ENCODE assay signal across 8 cellular contexts in the genomic region with DNA sequence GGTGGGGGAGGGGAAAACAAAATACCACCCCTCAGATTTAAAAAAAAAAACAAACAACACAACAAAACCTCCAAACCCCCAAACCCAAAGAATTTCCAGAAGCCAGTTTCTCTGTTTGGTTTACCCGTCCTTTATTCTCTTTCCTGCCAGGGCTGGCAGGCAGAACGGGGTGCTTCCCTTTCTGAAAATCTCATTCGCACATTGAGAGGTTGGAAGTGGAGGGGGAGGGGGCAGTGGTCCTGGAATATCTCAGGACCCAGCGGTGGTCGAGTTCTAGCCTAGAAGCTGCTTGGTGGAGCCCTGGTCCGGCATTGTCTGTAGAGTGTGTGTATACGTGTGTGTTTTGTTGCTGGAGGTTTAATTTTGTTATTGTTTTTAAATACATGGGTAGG. TPM values are rescaled to one million over a fixed set of nuclear protein-coding genes. Genes with fewer than 3 reads are reported as not detected.
DNase-seq lines count a peak whose midpoint lies in the region; ATAC-seq and TF ChIP-seq lines count a peak whose summit lies in the region.

No MANE protein-coding gene starts in this region.

- CTCF ChIA-PET in CD8-positive, alpha-beta memory T cell (lab: Charles Lee) = interaction anchor here (0.7 to 1.1 kb wide), 3 partner anchors 42 to 284 kb away, joined by 3 read pairs; no protein-coding TSS in a partner anchor
- CTCF ChIA-PET in MCF 10A (lab: Yijun Ruan, JAX) = interaction anchor here (0.8 to 1.2 kb wide), 5 partner anchors 46 to 95 kb away, joined by 3 to 5 read pairs (median 4); no protein-coding TSS in a partner anchor

- peaks cover 0 to 11% of the 10 kb centered on the region in 2 donors for H3K27me3 Mint-ChIP-seq in CD8-positive, alpha-beta memory T cell
- H3K27me3 Mint-ChIP-seq in MCF 10A (ENCODE audit: insufficient read depth, unreplicated experiment) = no peaks in the 10 kb centered on the region

- no peaks in the 10 kb centered on the region for H3K9me3 Mint-ChIP-seq in CD8-positive, alpha-beta memory T cell
- H3K9me3 Mint-ChIP-seq in MCF 10A (ENCODE audit: unreplicated experiment) = no peaks in the 10 kb centered on the region

- H3K4me3 ChIP-seq in CD8-positive, alpha-beta memory T cell (ENCODE audit: low read length) = peak overlapping the region; percentile 81
- peak overlapping the region; percentile 79 for H3K4me3 ChIP-seq in LNCaP clone FGC (ENCODE audit: low read depth, low read length)
- H3K4me3 ChIP-seq in mononuclear cell (ENCODE audit: low read length) = peak overlapping the region; percentile 84

- no peak for ATAC-seq in GM19328 (IDR thresholded peaks at IDR 0.05; ENCODE audit: unreplicated experiment)
- ATAC-seq in GM21576 (IDR thresholded peaks at IDR 0.05; ENCODE audit: unreplicated experiment) = no peak
- ATAC-seq in HG03432 (IDR thresholded peaks at IDR 0.05; ENCODE audit: unreplicated experiment) = no peak

- BruUV-seq in MCF 10A (replicated peaks; lab: Mats Ljungman, UMichigan) = TSS peak; percentile 59

- no peak for DNase-seq in CD8-positive, alpha-beta memory T cell
- DNase-seq in LNCaP clone FGC (ENCODE audit: low read depth) (no peak), MCF 10A (ENCODE audit: unreplicated experiment) (peak; percentile 21)
- no peak for DNase-seq in activated CD4-positive, alpha-beta T cell treated with anti-CD3 and anti-CD28 coated beads, Interleukin-2, amount 50 U/mL, for 48 hours

- no peak for TF ChIP-seq CTCF in LNCaP clone FGC (IDR thresholded peaks at IDR 0.05; ENCODE audit: control insufficient read depth, extremely low read depth, insufficient read depth)
- no peak for TF ChIP-seq CTCF in MCF 10A (IDR thresholded peaks at IDR 0.05; ENCODE audit: unreplicated experiment)

- H3K27ac ChIP-seq in CD8-positive, alpha-beta memory T cell (ENCODE audit: low read depth, low read length) = peak overlapping the region; percentile 84

- H3K27me3 ChIP-seq in CD8-positive, alpha-beta memory T cell (ENCODE audit: insufficient read depth, low read length, poor library complexity, severe bottlenecking) = no peaks in the 10 kb centered on the region
- no peaks in the 10 kb centered on the region for H3K27me3 ChIP-seq in mononuclear cell (ENCODE audit: insufficient read depth, low read length)

- intact Hi-C loops in MCF 10A (cut with micrococcal nuclease) = loop anchor here (1.0 to 5.0 kb wide), 5 partner anchors 39 to 156 kb away; no protein-coding TSS in a partner anchor

- no peaks in the 10 kb centered on the region for H3K36me3 ChIP-seq in CD8-positive, alpha-beta memory T cell (ENCODE audit: insufficient read depth, low read length)

- H3K4me3 Mint-ChIP-seq in CD8-positive, alpha-beta memory T cell = peak overlapping the region; percentile 85 to 97 (median 94)
- H3K4me3 Mint-ChIP-seq in MCF 10A (ENCODE audit: unreplicated experiment) = peak overlapping the region; percentile 99

- peak overlapping the region; percentile 87 to 97 (median 94) for H3K27ac Mint-ChIP-seq in CD8-positive, alpha-beta memory T cell
- H3K27ac Mint-ChIP-seq in MCF 10A (ENCODE audit: low read depth, unreplicated experiment) = peak overlapping the region; percentile 93

- POLR2A ChIA-PET in CD8-positive, alpha-beta memory T cell (lab: Charles Lee) = interaction anchor here (1.4 kb wide), 1 partner anchor 75 kb away, joined by 4 read pairs; no protein-coding TSS in a partner anchor
- POLR2A ChIA-PET in MCF 10A (lab: Yijun Ruan, JAX) = interaction anchor here (0.5 to 4.6 kb wide), 16 partner anchors 12 to 368 kb away, joined by 3 to 60 read pairs (median 6); no protein-coding TSS in a partner anchor

- peaks cover 0 to 23% (median 7%) of the 10 kb centered on the region in 3 donors for H3K36me3 Mint-ChIP-seq in CD8-positive, alpha-beta memory T cell
- peaks cover 4% of the 10 kb centered on the region for H3K36me3 Mint-ChIP-seq in MCF 10A (ENCODE audit: insufficient read depth, unreplicated experiment)

- H3K9me3 ChIP-seq in CD8-positive, alpha-beta memory T cell (ENCODE audit: low read length) = no peaks in the 10 kb centered on the region
- no peaks in the 10 kb centered on the region for H3K9me3 ChIP-seq in mononuclear cell (ENCODE audit: low read depth, low read length)

- H3K4me1 ChIP-seq in CD8-positive, alpha-beta memory T cell (ENCODE audit: insufficient read depth, low read length) = peaks cover 53% of the 10 kb centered on the region
- H3K4me1 ChIP-seq in mononuclear cell (ENCODE audit: insufficient read depth, low read length) = peaks cover 66% of the 10 kb centered on the region

- H3K4me1 Mint-ChIP-seq in CD8-positive, alpha-beta memory T cell = peaks cover 60 to 72% (median 68%) of the 10 kb centered on the region in 3 donors
- H3K4me1 Mint-ChIP-seq in MCF 10A (ENCODE audit: insufficient read depth, unreplicated experiment) = peaks cover 29% of the 10 kb centered on the region

RNA-seq across cellular contexts. Expression of a gene that starts 1.3 kb away (rescaled TPM):
- total RNA-seq in CD8-positive, alpha-beta memory T cell = 10 to 100 TPM; 23.6 to 24.4 TPM
- polyA plus RNA-seq in CD8-positive, alpha-beta memory T cell = 1.0 TPM
- total RNA-seq in MCF 10A (2022) (44.3 and 53.6 TPM in 2 replicates), mononuclear cell (29.6 TPM)
